ENCODE assay signal across 8 cellular contexts in the genomic region with DNA sequence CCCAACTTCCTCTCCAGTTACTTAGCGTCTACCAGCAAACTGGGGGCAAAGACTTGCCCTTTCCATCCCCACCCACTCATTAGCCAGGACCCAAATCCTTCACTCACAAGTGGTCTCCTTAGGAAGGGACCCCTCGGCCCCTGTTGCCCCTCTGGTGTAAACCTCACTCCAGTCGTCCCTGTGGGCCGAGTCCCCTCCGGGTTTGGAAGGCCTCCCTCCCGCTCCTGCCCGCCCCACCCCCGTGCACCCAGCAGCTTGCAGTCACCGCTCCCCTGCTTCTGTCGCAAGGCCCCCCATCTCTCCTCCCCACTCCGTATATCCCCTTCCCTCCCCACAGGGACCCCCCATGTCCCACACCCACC. TPM values are rescaled to one million over a fixed set of nuclear protein-coding genes. Genes with fewer than 3 reads are reported as not detected.
A peak's percentile ranks its signal among the peaks of the same experiment; 100 is the strongest.
DNase-seq lines count a peak whose midpoint lies in the region; ATAC-seq and TF ChIP-seq lines count a peak whose summit lies in the region.

No MANE protein-coding gene starts in this region.

- H4K20me1 ChIP-seq in H9 (ENCODE audit: control insufficient read depth, insufficient read depth, insufficient read length), result no peaks in the 10 kb centered on the region

- H3K9ac ChIP-seq in H9 (ENCODE audit: extremely low read depth, insufficient read length, low read length), result no peak overlapping the region

- no peaks in the 10 kb centered on the region for H3K79me1 ChIP-seq in H9 (ENCODE audit: insufficient read depth, low read depth, low read length, poor library complexity, severe bottlenecking)

- H3K27ac Mint-ChIP-seq in H9, result no peak overlapping the region
- H3K27ac Mint-ChIP-seq in glutamatergic neuron (ENCODE audit: unreplicated experiment), result no peak overlapping the region

- no peak overlapping the region for H2BK15ac ChIP-seq in H9 (ENCODE audit: low read depth, low read length)

- peaks cover 65% of the 10 kb centered on the region for H3K27me3 Mint-ChIP-seq in H9 (ENCODE audit: low read depth)
- H3K27me3 Mint-ChIP-seq in glutamatergic neuron (ENCODE audit: unreplicated experiment), result peaks cover 18% of the 10 kb centered on the region

- H3K4ac ChIP-seq in H9 (ENCODE audit: low read depth, low read length), result no peak overlapping the region

- H3K9me3 ChIP-seq in H9 (ENCODE audit: control insufficient read depth, low read depth, low read length), result no peaks in the 10 kb centered on the region

- H3K36me3 Mint-ChIP-seq in H9 (ENCODE audit: insufficient read depth in 1 of 3, low read depth in 3 of 3) (peaks cover 0 to 2% (median 2%) of the 10 kb centered on the region in 3 experiments; a peak in 3 of 7 replicates), glutamatergic neuron (ENCODE audit: unreplicated experiment) (no peaks in the 10 kb centered on the region)

- no peak overlapping the region for H2BK5ac ChIP-seq in H9 (ENCODE audit: insufficient read length, low read length)

- no peak overlapping the region for H2BK120ac ChIP-seq in H9 (ENCODE audit: low read depth, low read length, poor library complexity, severe bottlenecking)

- DNase-seq in H9, result no peak
- no peak for DNase-seq in glutamatergic neuron
- no peak for DNase-seq in NCI-H526 treated with DMSO at 0.1 percent for 48 hours (lab: John Stamatoyannopoulos, UW)
- DNase-seq in NCI-H187 treated with DMSO at 0.1 percent for 48 hours (lab: John Stamatoyannopoulos, UW), result no peak

- H3K14ac ChIP-seq in H9 (ENCODE audit: insufficient read depth, low read length), result no peak overlapping the region

- H3K4me3 ChIP-seq in WI38 (ENCODE audit: low read depth, low read length), result peak overlapping the region; percentile 86
- peak overlapping the region; percentile 70 to 96 (median 89) for H3K4me3 ChIP-seq in skin epidermis

- no peak overlapping the region for H3K18ac ChIP-seq in H9 (ENCODE audit: insufficient read length, low read depth, low read length)

- no peak overlapping the region for H4K91ac ChIP-seq in H9 (ENCODE audit: insufficient read length, low read depth, low read length)

- H2AFZ ChIP-seq in H9 (ENCODE audit: low read length), result no peak overlapping the region

- H2BK12ac ChIP-seq in H9 (ENCODE audit: insufficient read length, low read depth, low read length), result no peak overlapping the region

- no CpG with 5 or more reads among the region's 11 CpGs for WGBS in H9 (ENCODE audit: extremely low coverage, insufficient read length, low lambda C conversion rate)

- no peaks in the 10 kb centered on the region for H3K79me2 ChIP-seq in H9 (ENCODE audit: insufficient read depth, low read length)

- H3K4me3 Mint-ChIP-seq in H9 (peak overlapping the region; percentile 79 to 88), glutamatergic neuron (ENCODE audit: unreplicated experiment) (peak overlapping the region; percentile 80)

- H3K4me2 ChIP-seq in H9 (ENCODE audit: insufficient read depth, insufficient read length, low read length), result peak overlapping the region; percentile 50

- peaks cover 21 to 36% of the 10 kb centered on the region in 2 experiments for H3K4me1 Mint-ChIP-seq in H9
- H3K4me1 Mint-ChIP-seq in glutamatergic neuron (ENCODE audit: low read depth, unreplicated experiment), result peaks cover 8% of the 10 kb centered on the region

- H3K23me2 ChIP-seq in H9 (ENCODE audit: insufficient read length, low read depth, low read length, poor library complexity, severe bottlenecking), result peaks cover 9% of the 10 kb centered on the region

- H3K27ac ChIP-seq in H9 (ENCODE audit: insufficient read length, low read depth, low read length) (no peak overlapping the region), skin epidermis (peak overlapping the region; percentile 37 to 95 (median 89))

- H3K9me3 Mint-ChIP-seq in H9 (no peaks in the 10 kb centered on the region), glutamatergic neuron (ENCODE audit: unreplicated experiment) (peaks cover 7% of the 10 kb centered on the region)

- H2AK5ac ChIP-seq in H9 (ENCODE audit: insufficient read length, low read length), result no peak overlapping the region

- H3K4me1 ChIP-seq in H9 (ENCODE audit: insufficient read depth, low read length), result no peaks in the 10 kb centered on the region

- no peak overlapping the region for H3K23ac ChIP-seq in H9 (ENCODE audit: insufficient read length, low read depth, low read length)

- H3K27me3 ChIP-seq in H9 (ENCODE audit: insufficient read depth, low read length), result peaks cover 4% of the 10 kb centered on the region; the same call in 1 of the 2 replicates

- H3T11ph ChIP-seq in H9 (ENCODE audit: low read length), result no peak overlapping the region

- H4K8ac ChIP-seq in H9 (replicated peaks; ENCODE audit: insufficient read length, low read depth, low read length), result no peak overlapping the region

- H4K5ac ChIP-seq in H9 (ENCODE audit: insufficient read length, low read depth, low read length), result no peak overlapping the region

- TF ChIP-seq CTCF in H9 (conservative IDR thresholded peaks at IDR 0.05) (no peak), WI38 (IDR thresholded peaks at IDR 0.05; ENCODE audit: low read depth, low read length) (no peak), glutamatergic neuron (IDR thresholded peaks at IDR 0.05; ENCODE audit: partially characterized antibody, unreplicated experiment) (no peak)

- no peak for ATAC-seq in GM19324 (IDR thresholded peaks at IDR 0.05; ENCODE audit: low FRiP score, unreplicated experiment)
- ATAC-seq in GM18511 (IDR thresholded peaks at IDR 0.05; ENCODE audit: unreplicated experiment), result no peak

- H3K56ac ChIP-seq in H9 (ENCODE audit: insufficient read length, low read depth, low read length), result no peak overlapping the region

- H2BK20ac ChIP-seq in H9 (ENCODE audit: low read depth, low read length, poor library complexity, severe bottlenecking), result no peak overlapping the region

RNA-seq across cellular contexts. Expression of a gene that starts 1.2 kb away (rescaled TPM):
- total RNA-seq in H9 (2021) (16.5 and 16.6 TPM in 2 replicates), glutamatergic neuron (ENCODE audit: unreplicated experiment) (2.6 TPM)

RNA-seq across cellular contexts. Expression of a gene that starts 27.4 kb away (rescaled TPM):
- total RNA-seq in H9 (2021) (not detected in 2 replicates), glutamatergic neuron (ENCODE audit: unreplicated experiment) (not detected)

RNA-seq across cellular contexts. Expression of a gene that starts 45.7 kb away (rescaled TPM):
- total RNA-seq in H9 (2021), result not detected in 2 replicates
- not detected for total RNA-seq in glutamatergic neuron (ENCODE audit: unreplicated experiment)
